In genomic region chr6:35247642-35248231, GRCh38 we compare ENCODE assay signal across 19 cellular contexts. TPM values are rescaled to one million over a fixed set of nuclear protein-coding genes. Genes with fewer than 3 reads are reported as not detected.
DNase-seq lines count a peak whose midpoint lies in the region; ATAC-seq and TF ChIP-seq lines count a peak whose summit lies in the region.
"Had no signal": no experiment of that assay in that cellular context is flagged by ENCODE, and none has a peak within 500 bp of the region (broad histone marks: within the 10 kb centered on the region; RNA-seq: fewer than 3 reads in every experiment).

No MANE protein-coding gene starts in this region.

- H3K36me3 Mint-ChIP-seq in activated T-helper 17 cell treated with anti-CD3 and anti-CD28 coated beads, Interleukin-2, amount 50 U/mL, for 72 hours (ENCODE audit: low read depth), result no peaks in the 10 kb centered on the region

- peak; percentile 56 for ATAC-seq in GM21619 (IDR thresholded peaks at IDR 0.05; ENCODE audit: unreplicated experiment)
- ATAC-seq in activated T-helper 17 cell treated with anti-CD3 and anti-CD28 coated beads, Interleukin-2, amount 50 U/mL, for 72 hours (replicated peaks), result peak; percentile 89
- ATAC-seq in HG02840 (IDR thresholded peaks at IDR 0.05; ENCODE audit: low FRiP score, unreplicated experiment), result no peak
- ATAC-seq: foreskin keratinocyte; sciatic nerve; stimulated activated memory B cell treated with anti-CD40 and anti-IgM and Interleukin-4, amounts not matched to agents 10 μg/mL and 1 μg/mL and 100 μg/mL, for 72 hours had no signal

- H3K4me3 Mint-ChIP-seq in activated T-helper 17 cell treated with anti-CD3 and anti-CD28 coated beads, Interleukin-2, amount 50 U/mL, for 72 hours, result peak overlapping the region; percentile 41
- H3K4me3 Mint-ChIP-seq: IgD-negative memory B cell; stimulated activated memory B cell treated with anti-CD40 and anti-IgM and Interleukin-4, amounts not matched to agents 10 μg/mL and 1 μg/mL and 100 μg/mL, for 72 hours had no signal

- peak overlapping the region; percentile 51 for H3K27ac Mint-ChIP-seq in activated T-helper 17 cell treated with anti-CD3 and anti-CD28 coated beads, Interleukin-2, amount 50 U/mL, for 72 hours
- H3K27ac Mint-ChIP-seq: IgD-negative memory B cell; stimulated activated memory B cell treated with anti-CD40 and anti-IgM and Interleukin-4, amounts not matched to agents 10 μg/mL and 1 μg/mL and 100 μg/mL, for 72 hours had no signal

- no peaks in the 10 kb centered on the region for H3K27me3 Mint-ChIP-seq in activated T-helper 17 cell treated with anti-CD3 and anti-CD28 coated beads, Interleukin-2, amount 50 U/mL, for 72 hours
- H3K27me3 Mint-ChIP-seq: IgD-negative memory B cell; stimulated activated memory B cell treated with anti-CD40 and anti-IgM and Interleukin-4, amounts not matched to agents 10 μg/mL and 1 μg/mL and 100 μg/mL, for 72 hours had no signal

- H3K9me3 Mint-ChIP-seq in activated T-helper 17 cell treated with anti-CD3 and anti-CD28 coated beads, Interleukin-2, amount 50 U/mL, for 72 hours, result no peaks in the 10 kb centered on the region
- H3K9me3 Mint-ChIP-seq: IgD-negative memory B cell; stimulated activated memory B cell treated with anti-CD40 and anti-IgM and Interleukin-4, amounts not matched to agents 10 μg/mL and 1 μg/mL and 100 μg/mL, for 72 hours had no signal

- 0 out of 2 replicates have a peak, but pooled peaks cover 2% of the 10 kb centered on the region for H3K36me3 ChIP-seq in BE2C
- H3K36me3 ChIP-seq in WERI-Rb-1, result peaks cover 39% of the 10 kb centered on the region
- peaks cover 5% of the 10 kb centered on the region for H3K36me3 ChIP-seq in MG63
- H3K36me3 ChIP-seq: uterus had no signal

- H3K4me3 ChIP-seq in BE2C (ENCODE audit: low read depth, low read length) (no peak overlapping the region), WERI-Rb-1 (ENCODE audit: low read depth, low read length) (no peak overlapping the region), MG63 (no peak overlapping the region)
- H3K4me3 ChIP-seq: uterus had no signal

- peaks cover 26% of the 10 kb centered on the region for H3K4me1 Mint-ChIP-seq in activated T-helper 17 cell treated with anti-CD3 and anti-CD28 coated beads, Interleukin-2, amount 50 U/mL, for 72 hours

- no peaks in the 10 kb centered on the region for H3K9me3 ChIP-seq in BE2C
- no peaks in the 10 kb centered on the region for H3K9me3 ChIP-seq in WERI-Rb-1 (ENCODE audit: severe bottlenecking)
- no peaks in the 10 kb centered on the region for H3K9me3 ChIP-seq in MG63
- H3K9me3 ChIP-seq: uterus had no signal

- H3K27me3 ChIP-seq in BE2C (no peaks in the 10 kb centered on the region), WERI-Rb-1 (ENCODE audit: insufficient read depth, low read depth, severe bottlenecking) (no peaks in the 10 kb centered on the region), MG63 (no peaks in the 10 kb centered on the region)
- H3K27me3 ChIP-seq: foreskin keratinocyte, uterus had no signal

- H3K27ac ChIP-seq in WERI-Rb-1, result no peak overlapping the region
- H3K27ac ChIP-seq: foreskin keratinocyte, uterus had no signal

- TF ChIP-seq CTCF in BE2C (IDR thresholded peaks at IDR 0.05; ENCODE audit: low read depth, low read length) (0 out of 2 replicates have a peak, but pooled peaks have one; percentile 4), WERI-Rb-1 (IDR thresholded peaks at IDR 0.05; ENCODE audit: low read depth, low read length) (no peak)

- H3K4me1 ChIP-seq in BE2C, result peaks cover 15% of the 10 kb centered on the region
- H3K4me1 ChIP-seq: foreskin keratinocyte had no signal

- no peak for DNase-seq in BE2C
- peak; percentile 19 for DNase-seq in EH (ENCODE audit: low read depth)
- DNase-seq in WERI-Rb-1, result no peak
- DNase-seq in MG63, result no peak
- no peak for DNase-seq in NCI-H69 (lab: John Stamatoyannopoulos, UW)
- DNase-seq: activated CD4-positive, CD25-positive, alpha-beta regulatory T cell; COR-L47; foreskin keratinocyte; mammary epithelial cell; NCI-H1417 treated with DMSO at 0.1 percent for 48 hours; stimulated activated CD4-positive, alpha-beta T cell treated with anti-CD3 and anti-CD28 coated beads, Interleukin-4, amount 100 ng/mL, for 4 hours; uterus had no signal

RNA-seq across cellular contexts. Expression of gene ZNF76, which starts 11.8 kb away (rescaled TPM):
- 34.1 TPM for polyA plus RNA-seq in BE2C (2012; ENCODE audit: insufficient read depth, insufficient read length, low read depth)
- 10 to 100 TPM; 44.3 to 53.2 TPM for total RNA-seq in activated T-helper 17 cell treated with anti-CD3 and anti-CD28 coated beads, Interleukin-2, amount 50 U/mL, for 72 hours
- 14.2 and 14.9 TPM in 2 replicates for total RNA-seq in MG63 (2014; rRNA removed; shearing (Covaris generic); ENCODE audit: low replicate concordance)

RNA-seq across cellular contexts. Expression of gene SCUBE3, which starts 34.0 kb away (rescaled TPM):
- 0.12 TPM for polyA plus RNA-seq in BE2C (2012; ENCODE audit: insufficient read depth, insufficient read length, low read depth)
- total RNA-seq in activated T-helper 17 cell treated with anti-CD3 and anti-CD28 coated beads, Interleukin-2, amount 50 U/mL, for 72 hours, result under 1 TPM in 1 of 2 donors, not detected in 1; 0.05 TPM
- 2.5 and 4.2 TPM in 2 replicates for total RNA-seq in MG63 (2014; rRNA removed; shearing (Covaris generic); ENCODE audit: low replicate concordance)
- total RNA-seq: foreskin keratinocyte, OCI-LY7 had no signal

RNA-seq across cellular contexts. Expression of gene DEF6, which starts 49.9 kb away (rescaled TPM):
- 2.5 TPM for polyA plus RNA-seq in BE2C (2012; ENCODE audit: insufficient read depth, insufficient read length, low read depth)
- 100 to 1,000 TPM; 117 to 133 TPM for total RNA-seq in activated T-helper 17 cell treated with anti-CD3 and anti-CD28 coated beads, Interleukin-2, amount 50 U/mL, for 72 hours
- 0.33 TPM in 1 of 2 replicates, not detected in the other for total RNA-seq in MG63 (2014; rRNA removed; shearing (Covaris generic); ENCODE audit: low replicate concordance)

Comparison
In these comparisons a context has a peak if more than half of its experiments do, and no peak if none do; other contexts are left out.
1. RNA of gene DEF6, which starts 49.9 kb away (total RNA-seq): 117 to 133 TPM in activated T-helper 17 cell treated with anti-CD3 and anti-CD28 coated beads, Interleukin-2, amount 50 U/mL, for 72 hours; 0.33 TPM in MG63; every median in the first group is over 10 times any median in the second.